In the genomic region with DNA sequence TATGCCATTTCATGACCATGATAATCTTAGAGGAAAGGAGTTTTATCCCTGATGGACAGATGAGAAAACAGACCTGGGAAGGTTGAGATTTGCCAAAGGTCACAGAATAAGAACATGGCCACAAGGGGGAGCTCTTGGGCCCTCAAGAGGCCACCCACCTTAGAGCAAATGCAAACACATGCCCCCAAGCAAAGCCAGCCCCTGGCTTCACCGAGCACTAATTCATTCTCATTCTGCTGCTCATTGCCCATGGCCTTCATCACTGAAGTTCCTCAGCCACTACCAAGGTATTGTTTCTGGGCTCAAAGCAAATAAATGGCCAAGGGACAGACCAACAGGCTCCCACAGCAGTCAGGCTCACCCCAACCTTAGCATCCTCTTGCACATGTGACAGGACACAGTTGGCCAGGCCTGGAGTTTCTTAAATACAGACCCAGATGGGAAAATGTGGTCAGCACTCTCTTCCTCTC, we compare ENCODE assay signal across 8 cellular contexts. TPM values are rescaled to one million over a fixed set of nuclear protein-coding genes. Genes with fewer than 3 reads are reported as not detected.
DNase-seq lines count a peak whose midpoint lies in the region; ATAC-seq and TF ChIP-seq lines count a peak whose summit lies in the region.

No MANE protein-coding gene starts in this region.

- peaks cover 37% of the 10 kb centered on the region for H3K4me1 Mint-ChIP-seq in activated CD8-positive, alpha-beta memory T cell treated with anti-CD3 and anti-CD28 coated beads, Interleukin-2, amount 10 ng/mL, durations not matched to agents 7 days and 5 days
- peaks cover 47% of the 10 kb centered on the region for H3K4me1 Mint-ChIP-seq in nephron progenitor cell

- H3K9me3 ChIP-seq in esophagus squamous epithelium (no peaks in the 10 kb centered on the region), testis (no peaks in the 10 kb centered on the region)

- peaks cover 2% of the 10 kb centered on the region for H3K36me3 Mint-ChIP-seq in activated CD8-positive, alpha-beta memory T cell treated with anti-CD3 and anti-CD28 coated beads, Interleukin-2, amount 10 ng/mL, durations not matched to agents 7 days and 5 days
- peaks cover 7% of the 10 kb centered on the region for H3K36me3 Mint-ChIP-seq in nephron progenitor cell (ENCODE audit: low read depth)

- peak; percentile 83 for DNase-seq in EH (ENCODE audit: low read depth)
- peak; percentile 56 for DNase-seq in HFF-Myc (ENCODE audit: extremely low read depth, low read depth)
- peak; percentile 3 for DNase-seq in NCI-H82 treated with DMSO at 0.1 percent for 48 hours (lab: John Stamatoyannopoulos, UW; ENCODE audit: unreplicated experiment)
- peak; percentile 82 for DNase-seq in activated CD8-positive, alpha-beta memory T cell treated with anti-CD3 and anti-CD28 coated beads, Interleukin-2, amount 10 ng/mL, durations not matched to agents 7 days and 5 days
- no peak for DNase-seq in esophagus squamous epithelium (lab: John Stamatoyannopoulos, UW)
- peak; percentile 84 for DNase-seq in nephron progenitor cell
- DNase-seq in testis: peak; percentile 89

- H3K27me3 ChIP-seq in esophagus squamous epithelium (no peaks in the 10 kb centered on the region), testis (no peaks in the 10 kb centered on the region)

- H3K4me3 Mint-ChIP-seq in activated CD8-positive, alpha-beta memory T cell treated with anti-CD3 and anti-CD28 coated beads, Interleukin-2, amount 10 ng/mL, durations not matched to agents 7 days and 5 days: no peak overlapping the region
- H3K4me3 Mint-ChIP-seq in nephron progenitor cell: no peak overlapping the region

- H3K36me3 ChIP-seq in esophagus squamous epithelium (peaks cover 0 to 84% (median 7%) of the 10 kb centered on the region in 3 donors), testis (ENCODE audit: low read depth, missing control alignments) (no peaks in the 10 kb centered on the region)

- H3K4me1 ChIP-seq in esophagus squamous epithelium (peaks cover 15 to 49% (median 28%) of the 10 kb centered on the region in 3 donors), testis (peaks cover 7% of the 10 kb centered on the region)

- no peak for TF ChIP-seq POLR2A in esophagus squamous epithelium (IDR thresholded peaks at IDR 0.05)
- TF ChIP-seq POLR2A in testis (IDR thresholded peaks at IDR 0.05): no peak

- H3K4me3 ChIP-seq in HFF-Myc (replicated peaks; ENCODE audit: low read depth, low read length) (no peak overlapping the region), esophagus squamous epithelium (no peak overlapping the region), testis (no peak overlapping the region)

- H3K27ac Mint-ChIP-seq in activated CD8-positive, alpha-beta memory T cell treated with anti-CD3 and anti-CD28 coated beads, Interleukin-2, amount 10 ng/mL, durations not matched to agents 7 days and 5 days: peak overlapping the region; percentile 16
- H3K27ac Mint-ChIP-seq in nephron progenitor cell: peak overlapping the region; percentile 91

- no peaks in the 10 kb centered on the region for H3K9me3 Mint-ChIP-seq in activated CD8-positive, alpha-beta memory T cell treated with anti-CD3 and anti-CD28 coated beads, Interleukin-2, amount 10 ng/mL, durations not matched to agents 7 days and 5 days (ENCODE audit: low read depth)
- no peaks in the 10 kb centered on the region for H3K9me3 Mint-ChIP-seq in nephron progenitor cell

- H3K27me3 Mint-ChIP-seq in activated CD8-positive, alpha-beta memory T cell treated with anti-CD3 and anti-CD28 coated beads, Interleukin-2, amount 10 ng/mL, durations not matched to agents 7 days and 5 days: peaks cover 13% of the 10 kb centered on the region
- H3K27me3 Mint-ChIP-seq in nephron progenitor cell (ENCODE audit: low read depth, poor library complexity): no peaks in the 10 kb centered on the region

- WGBS in esophagus squamous epithelium, 2 donors: 0 to 8% methylated on average over 1 of the region's 1 CpG
- WGBS in testis, 2 donors: 12 to 25% methylated on average over 1 of the region's 1 CpG

- TF ChIP-seq CTCF in HFF-Myc (IDR thresholded peaks at IDR 0.05; ENCODE audit: low read depth, low read length, missing control alignments): peak; percentile 82
- TF ChIP-seq CTCF in esophagus squamous epithelium (IDR thresholded peaks at IDR 0.05): peak; percentile 76 to 88 (median 81)
- TF ChIP-seq CTCF in nephron progenitor cell (IDR thresholded peaks at IDR 0.05): peak; percentile 87
- TF ChIP-seq CTCF in testis (IDR thresholded peaks at IDR 0.05): peak; percentile 40 to 83 (median 57)

- H3K27ac ChIP-seq in esophagus squamous epithelium: peak overlapping the region; percentile 58 to 84 (median 76)
- no peak overlapping the region for H3K27ac ChIP-seq in testis

- ATAC-seq in activated CD8-positive, alpha-beta memory T cell treated with anti-CD3 and anti-CD28 coated beads, Interleukin-2, amount 10 ng/mL, durations not matched to agents 7 days and 5 days: peak; percentile 70
- ATAC-seq in HG03025 (IDR thresholded peaks at IDR 0.05; ENCODE audit: low FRiP score, unreplicated experiment): no peak

- CTCF ChIA-PET in activated CD8-positive, alpha-beta memory T cell treated with anti-CD3 and anti-CD28 coated beads, Interleukin-2, amount 10 ng/mL, durations not matched to agents 7 days and 5 days (lab: Charles Lee): interaction anchor here (0.7 to 7.8 kb wide), 32 partner anchors 11 to 618 kb away, joined by 3 to 246 read pairs (median 4); a partner anchor contains a TSS

- intact Hi-C loops in esophagus squamous epithelium (cut with DNase I): loop anchor here (2.0 kb wide), 1 partner anchor 116 kb away; no protein-coding TSS in a partner anchor
- intact Hi-C loops in testis (cut with DNase I; ENCODE audit: low total_unique reads): loop anchor here (10.0 kb wide), 1 partner anchor 118 kb away; no protein-coding TSS in a partner anchor

RNA-seq across cellular contexts. Expression of a gene that starts 44.2 kb away (rescaled TPM):
- 10 to 100 TPM in 1 of 2 experiments, 1 to 10 TPM in 1; 4.8 to 22.7 TPM for total RNA-seq in activated CD8-positive, alpha-beta memory T cell treated with anti-CD3 and anti-CD28 coated beads, Interleukin-2, amount 10 ng/mL, durations not matched to agents 7 days and 5 days
- total RNA-seq in esophagus squamous epithelium: 100 to 1,000 TPM in 1 of 4 donors, 10 to 100 TPM in 3; 59.5 to 142 (median 79.2) TPM
- 10 to 100 TPM; 14.9 to 23.5 TPM for total RNA-seq in testis
- 64.3 TPM for polyA plus RNA-seq in testis (ENCODE audit: insufficient read depth, low read depth, low replicate concordance)

RNA-seq across cellular contexts. Expression of a gene that starts 52.6 kb away (rescaled TPM):
- not detected for total RNA-seq in activated CD8-positive, alpha-beta memory T cell treated with anti-CD3 and anti-CD28 coated beads, Interleukin-2, amount 10 ng/mL, durations not matched to agents 7 days and 5 days
- not detected for total RNA-seq in esophagus squamous epithelium
- total RNA-seq in testis: not detected
- polyA plus RNA-seq in testis (ENCODE audit: insufficient read depth, low read depth, low replicate concordance): not detected

Comparison
In these comparisons a context has a peak if more than half of its experiments do, and no peak if none do; other contexts are left out.
1. H3K27ac ChIP-seq: peak in esophagus squamous epithelium (4 of 4); none in testis (0 of 2).
2. Peak in every context shown above with its lines, with median percentiles within 50 percentile points of each other: CTCF ChIP-seq.